In the genomic region with DNA sequence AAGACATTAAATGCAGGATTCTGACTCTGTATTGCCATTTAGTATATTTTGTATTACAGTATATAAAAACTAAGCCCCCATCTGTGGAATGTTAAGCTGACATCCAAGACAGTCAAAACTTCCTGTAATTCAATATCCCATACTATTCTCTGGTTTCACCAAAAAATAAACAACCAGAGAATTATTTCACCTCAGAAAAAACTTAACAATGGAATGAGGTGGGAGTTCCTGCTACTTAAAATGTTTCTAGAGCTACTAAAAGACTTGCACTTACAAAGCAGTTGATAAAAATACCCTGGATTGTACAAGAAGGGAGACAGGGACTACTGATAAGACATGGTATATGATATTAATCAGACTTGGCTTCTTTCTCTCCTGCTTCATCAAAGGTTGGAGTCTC, we compare ENCODE assay signal across 1 cellular context.
A peak's percentile ranks its signal among the peaks of the same experiment; 100 is the strongest.
TF ChIP-seq lines count a peak whose summit lies in the region.

No MANE protein-coding gene starts in this region.

TF ChIP-seq in HEK293, 187 proteins besides CTCF, POLR2A, EP300 and RAD21 (continued from another document):
- TF ChIP-seq, protein P1, sequence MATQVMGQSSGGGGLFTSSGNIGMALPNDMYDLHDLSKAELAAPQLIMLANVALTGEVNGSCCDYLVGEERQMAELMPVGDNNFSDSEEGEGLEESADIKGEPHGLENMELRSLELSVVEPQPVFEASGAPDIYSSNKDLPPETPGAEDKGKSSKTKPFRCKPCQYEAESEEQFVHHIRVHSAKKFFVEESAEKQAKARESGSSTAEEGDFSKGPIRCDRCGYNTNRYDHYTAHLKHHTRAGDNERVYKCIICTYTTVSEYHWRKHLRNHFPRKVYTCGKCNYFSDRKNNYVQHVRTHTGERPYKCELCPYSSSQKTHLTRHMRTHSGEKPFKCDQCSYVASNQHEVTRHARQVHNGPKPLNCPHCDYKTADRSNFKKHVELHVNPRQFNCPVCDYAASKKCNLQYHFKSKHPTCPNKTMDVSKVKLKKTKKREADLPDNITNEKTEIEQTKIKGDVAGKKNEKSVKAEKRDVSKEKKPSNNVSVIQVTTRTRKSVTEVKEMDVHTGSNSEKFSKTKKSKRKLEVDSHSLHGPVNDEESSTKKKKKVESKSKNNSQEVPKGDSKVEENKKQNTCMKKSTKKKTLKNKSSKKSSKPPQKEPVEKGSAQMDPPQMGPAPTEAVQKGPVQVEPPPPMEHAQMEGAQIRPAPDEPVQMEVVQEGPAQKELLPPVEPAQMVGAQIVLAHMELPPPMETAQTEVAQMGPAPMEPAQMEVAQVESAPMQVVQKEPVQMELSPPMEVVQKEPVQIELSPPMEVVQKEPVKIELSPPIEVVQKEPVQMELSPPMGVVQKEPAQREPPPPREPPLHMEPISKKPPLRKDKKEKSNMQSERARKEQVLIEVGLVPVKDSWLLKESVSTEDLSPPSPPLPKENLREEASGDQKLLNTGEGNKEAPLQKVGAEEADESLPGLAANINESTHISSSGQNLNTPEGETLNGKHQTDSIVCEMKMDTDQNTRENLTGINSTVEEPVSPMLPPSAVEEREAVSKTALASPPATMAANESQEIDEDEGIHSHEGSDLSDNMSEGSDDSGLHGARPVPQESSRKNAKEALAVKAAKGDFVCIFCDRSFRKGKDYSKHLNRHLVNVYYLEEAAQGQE (tag by site-specific recombination; IDR thresholded peaks at IDR 0.05): no peak
- TF ChIP-seq, protein P2, sequence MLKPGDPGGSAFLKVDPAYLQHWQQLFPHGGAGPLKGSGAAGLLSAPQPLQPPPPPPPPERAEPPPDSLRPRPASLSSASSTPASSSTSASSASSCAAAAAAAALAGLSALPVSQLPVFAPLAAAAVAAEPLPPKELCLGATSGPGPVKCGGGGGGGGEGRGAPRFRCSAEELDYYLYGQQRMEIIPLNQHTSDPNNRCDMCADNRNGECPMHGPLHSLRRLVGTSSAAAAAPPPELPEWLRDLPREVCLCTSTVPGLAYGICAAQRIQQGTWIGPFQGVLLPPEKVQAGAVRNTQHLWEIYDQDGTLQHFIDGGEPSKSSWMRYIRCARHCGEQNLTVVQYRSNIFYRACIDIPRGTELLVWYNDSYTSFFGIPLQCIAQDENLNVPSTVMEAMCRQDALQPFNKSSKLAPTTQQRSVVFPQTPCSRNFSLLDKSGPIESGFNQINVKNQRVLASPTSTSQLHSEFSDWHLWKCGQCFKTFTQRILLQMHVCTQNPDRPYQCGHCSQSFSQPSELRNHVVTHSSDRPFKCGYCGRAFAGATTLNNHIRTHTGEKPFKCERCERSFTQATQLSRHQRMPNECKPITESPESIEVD (tag by site-specific recombination; IDR thresholded peaks at IDR 0.05): peak; percentile 80
- TF ChIP-seq, protein P3, sequence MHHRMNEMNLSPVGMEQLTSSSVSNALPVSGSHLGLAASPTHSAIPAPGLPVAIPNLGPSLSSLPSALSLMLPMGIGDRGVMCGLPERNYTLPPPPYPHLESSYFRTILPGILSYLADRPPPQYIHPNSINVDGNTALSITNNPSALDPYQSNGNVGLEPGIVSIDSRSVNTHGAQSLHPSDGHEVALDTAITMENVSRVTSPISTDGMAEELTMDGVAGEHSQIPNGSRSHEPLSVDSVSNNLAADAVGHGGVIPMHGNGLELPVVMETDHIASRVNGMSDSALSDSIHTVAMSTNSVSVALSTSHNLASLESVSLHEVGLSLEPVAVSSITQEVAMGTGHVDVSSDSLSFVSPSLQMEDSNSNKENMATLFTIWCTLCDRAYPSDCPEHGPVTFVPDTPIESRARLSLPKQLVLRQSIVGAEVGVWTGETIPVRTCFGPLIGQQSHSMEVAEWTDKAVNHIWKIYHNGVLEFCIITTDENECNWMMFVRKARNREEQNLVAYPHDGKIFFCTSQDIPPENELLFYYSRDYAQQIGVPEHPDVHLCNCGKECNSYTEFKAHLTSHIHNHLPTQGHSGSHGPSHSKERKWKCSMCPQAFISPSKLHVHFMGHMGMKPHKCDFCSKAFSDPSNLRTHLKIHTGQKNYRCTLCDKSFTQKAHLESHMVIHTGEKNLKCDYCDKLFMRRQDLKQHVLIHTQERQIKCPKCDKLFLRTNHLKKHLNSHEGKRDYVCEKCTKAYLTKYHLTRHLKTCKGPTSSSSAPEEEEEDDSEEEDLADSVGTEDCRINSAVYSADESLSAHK (tag by site-specific recombination; IDR thresholded peaks at IDR 0.05): peak; percentile 25; the same call in 1 of the 2 replicates
- TF ChIP-seq SCRT1 (tag by site-specific recombination; IDR thresholded peaks at IDR 0.05; ENCODE audit: borderline replicate concordance): no peak
- 0 out of 2 replicates have a peak, but pooled peaks have one; percentile 29 for TF ChIP-seq ZNF843 (tag by site-specific recombination; IDR thresholded peaks at IDR 0.05)
- no peak for TF ChIP-seq ZNF549 (tag by site-specific recombination; IDR thresholded peaks at IDR 0.05)
- TF ChIP-seq, protein P4, sequence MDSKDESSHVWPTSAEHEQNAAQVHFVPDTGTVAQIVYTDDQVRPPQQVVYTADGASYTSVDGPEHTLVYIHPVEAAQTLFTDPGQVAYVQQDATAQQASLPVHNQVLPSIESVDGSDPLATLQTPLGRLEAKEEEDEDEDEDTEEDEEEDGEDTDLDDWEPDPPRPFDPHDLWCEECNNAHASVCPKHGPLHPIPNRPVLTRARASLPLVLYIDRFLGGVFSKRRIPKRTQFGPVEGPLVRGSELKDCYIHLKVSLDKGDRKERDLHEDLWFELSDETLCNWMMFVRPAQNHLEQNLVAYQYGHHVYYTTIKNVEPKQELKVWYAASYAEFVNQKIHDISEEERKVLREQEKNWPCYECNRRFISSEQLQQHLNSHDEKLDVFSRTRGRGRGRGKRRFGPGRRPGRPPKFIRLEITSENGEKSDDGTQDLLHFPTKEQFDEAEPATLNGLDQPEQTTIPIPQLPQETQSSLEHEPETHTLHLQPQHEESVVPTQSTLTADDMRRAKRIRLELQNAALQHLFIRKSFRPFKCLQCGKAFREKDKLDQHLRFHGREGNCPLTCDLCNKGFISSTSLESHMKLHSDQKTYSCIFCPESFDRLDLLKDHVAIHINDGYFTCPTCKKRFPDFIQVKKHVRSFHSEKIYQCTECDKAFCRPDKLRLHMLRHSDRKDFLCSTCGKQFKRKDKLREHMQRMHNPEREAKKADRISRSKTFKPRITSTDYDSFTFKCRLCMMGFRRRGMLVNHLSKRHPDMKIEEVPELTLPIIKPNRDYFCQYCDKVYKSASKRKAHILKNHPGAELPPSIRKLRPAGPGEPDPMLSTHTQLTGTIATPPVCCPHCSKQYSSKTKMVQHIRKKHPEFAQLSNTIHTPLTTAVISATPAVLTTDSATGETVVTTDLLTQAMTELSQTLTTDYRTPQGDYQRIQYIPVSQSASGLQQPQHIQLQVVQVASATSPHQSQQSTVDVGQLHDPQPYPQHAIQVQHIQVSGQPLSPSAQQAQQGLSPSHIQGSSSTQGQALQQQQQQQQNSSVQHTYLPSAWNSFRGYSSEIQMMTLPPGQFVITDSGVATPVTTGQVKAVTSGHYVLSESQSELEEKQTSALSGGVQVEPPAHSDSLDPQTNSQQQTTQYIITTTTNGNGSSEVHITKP (tag by site-specific recombination; IDR thresholded peaks at IDR 0.05): peak; percentile 73
- TF ChIP-seq, protein P5, sequence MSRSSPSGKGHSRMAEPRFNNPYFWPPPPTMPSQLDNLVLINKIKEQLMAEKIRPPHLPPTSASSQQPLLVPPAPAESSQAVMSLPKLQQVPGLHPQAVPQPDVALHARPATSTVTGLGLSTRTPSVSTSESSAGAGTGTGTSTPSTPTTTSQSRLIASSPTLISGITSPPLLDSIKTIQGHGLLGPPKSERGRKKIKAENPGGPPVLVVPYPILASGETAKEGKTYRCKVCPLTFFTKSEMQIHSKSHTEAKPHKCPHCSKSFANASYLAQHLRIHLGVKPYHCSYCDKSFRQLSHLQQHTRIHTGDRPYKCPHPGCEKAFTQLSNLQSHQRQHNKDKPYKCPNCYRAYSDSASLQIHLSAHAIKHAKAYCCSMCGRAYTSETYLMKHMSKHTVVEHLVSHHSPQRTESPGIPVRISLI (tag by site-specific recombination; IDR thresholded peaks at IDR 0.05): no peak
